Comparison of ENCODE assay signal across 7 cellular contexts in genomic region chr11:132084433-132084832, GRCh38.
"Had no signal": no experiment of that assay in that cellular context is flagged by ENCODE, and none has a peak within 500 bp of the region (broad histone marks: within the 10 kb centered on the region; RNA-seq: fewer than 3 reads in every experiment).

No MANE protein-coding gene starts in this region.

- DNase-seq: IMR-90, KBM-7, KG1 had no signal

- H3K4me3 Mint-ChIP-seq: IgD-negative memory B cell had no signal

- H3K4me1 Mint-ChIP-seq: IgD-negative memory B cell had no signal

- ATAC-seq: HepG2, K562 had no signal

- H3K27ac ChIP-seq: HL-60 had no signal

- H3K27ac Mint-ChIP-seq: IgD-negative memory B cell had no signal

- H3K4me3 ChIP-seq: K562 had no signal

- H3K27me3 Mint-ChIP-seq: IgD-negative memory B cell had no signal
